ENCODE assay signal across 1 cellular context in genomic region chr2:25362049-25362563, GRCh38.
A peak's percentile ranks its signal among the peaks of the same experiment; 100 is the strongest.
TF ChIP-seq lines count a peak whose summit lies in the region.

No MANE protein-coding gene starts in this region.

TF ChIP-seq in HepG2, 621 proteins besides CTCF, POLR2A, EP300 and RAD21 (continued from another document and continues in another):
- TF ChIP-seq JUNB (CRISPR knock-in tag; IDR thresholded peaks at IDR 0.05; ENCODE audit: borderline replicate concordance) (no peak), ZNF329 (CRISPR knock-in tag; IDR thresholded peaks at IDR 0.05; ENCODE audit: low read depth) (no peak), MLXIP (CRISPR knock-in tag; IDR thresholded peaks at IDR 0.05; ENCODE audit: borderline replicate concordance) (no peak), CSRNP2 (CRISPR knock-in tag; conservative IDR thresholded peaks at IDR 0.05; ENCODE audit: low read depth) (no peak), ZFX (CRISPR knock-in tag; IDR thresholded peaks at IDR 0.05; ENCODE audit: low read depth) (peak; percentile 43; the same call in 1 of the 2 replicates), NFKBIZ (CRISPR knock-in tag; IDR thresholded peaks at IDR 0.05) (peak; percentile 52; the same call in 1 of the 2 replicates), SIX4 (CRISPR knock-in tag; IDR thresholded peaks at IDR 0.05) (no peak), ZNF883 (CRISPR knock-in tag; IDR thresholded peaks at IDR 0.05; ENCODE audit: not compliant biosample characterization) (no peak), ATAD3A (CRISPR knock-in tag; IDR thresholded peaks at IDR 0.05) (no peak), ZNF558 (CRISPR knock-in tag; IDR thresholded peaks at IDR 0.05; ENCODE audit: borderline replicate concordance) (no peak), ZNF670 (CRISPR knock-in tag; IDR thresholded peaks at IDR 0.05; ENCODE audit: borderline replicate concordance) (no peak), ZKSCAN8 (CRISPR knock-in tag; IDR thresholded peaks at IDR 0.05; ENCODE audit: borderline replicate concordance) (peak; percentile 54; the same call in 1 of the 2 replicates), RARA (CRISPR knock-in tag; IDR thresholded peaks at IDR 0.05) (no peak), ISL2 (CRISPR knock-in tag; IDR thresholded peaks at IDR 0.05) (peak; percentile 72), ZNF724P (CRISPR knock-in tag; IDR thresholded peaks at IDR 0.05; ENCODE audit: borderline replicate concordance) (peak; percentile 68; the same call in 1 of the 2 replicates), FOXP1 (IDR thresholded peaks at IDR 0.05) (no peak), FOXP1 (CRISPR knock-in tag; IDR thresholded peaks at IDR 0.05) (0 out of 2 replicates have a peak, but pooled peaks have one; percentile 29), SNAPC4 (CRISPR knock-in tag; IDR thresholded peaks at IDR 0.05) (peak; percentile 77; the same call in 1 of the 2 replicates), ZNF589 (CRISPR knock-in tag; conservative IDR thresholded peaks at IDR 0.05) (no peak), ZNF704 (CRISPR knock-in tag; IDR thresholded peaks at IDR 0.05; ENCODE audit: borderline replicate concordance) (peak; percentile 85; the same call in 1 of the 2 replicates), ZNF44 (CRISPR knock-in tag; IDR thresholded peaks at IDR 0.05) (no peak), ZNF569 (CRISPR knock-in tag; IDR thresholded peaks at IDR 0.05; ENCODE audit: borderline replicate concordance) (no peak), ZBED4 (CRISPR knock-in tag; IDR thresholded peaks at IDR 0.05; ENCODE audit: borderline replicate concordance) (peak; percentile 87), MTERF4 (CRISPR knock-in tag; IDR thresholded peaks at IDR 0.05) (no peak), ZNF773 (CRISPR knock-in tag; IDR thresholded peaks at IDR 0.05; ENCODE audit: borderline replicate concordance) (no peak; the same call in 1 of the 2 replicates), ZNF782 (CRISPR knock-in tag; IDR thresholded peaks at IDR 0.05; ENCODE audit: borderline replicate concordance) (0 out of 2 replicates have a peak, but pooled peaks have one; percentile 81), AKAP8 (CRISPR knock-in tag; IDR thresholded peaks at IDR 0.05) (peak; percentile 68; the same call in 1 of the 2 replicates), ZNF691 (CRISPR knock-in tag; IDR thresholded peaks at IDR 0.05; ENCODE audit: borderline replicate concordance, low read depth) (0 out of 2 replicates have a peak, but pooled peaks have one; percentile 24), ADNP (CRISPR knock-in tag; IDR thresholded peaks at IDR 0.05) (no peak; the same call in 1 of the 2 replicates), CHCHD3 (CRISPR knock-in tag; IDR thresholded peaks at IDR 0.05) (no peak), ZFP41 (CRISPR knock-in tag; IDR thresholded peaks at IDR 0.05; ENCODE audit: borderline replicate concordance) (no peak), YY1 (IDR thresholded peaks at IDR 0.05; ENCODE audit: insufficient read depth, insufficient replicate concordance, low read depth, low read length) (peak; percentile 74), CEBPG (CRISPR knock-in tag; IDR thresholded peaks at IDR 0.05) (peak; percentile 44), SIN3B (IDR thresholded peaks at IDR 0.05; ENCODE audit: low read length) (no peak), ELF1 (CRISPR knock-in tag; IDR thresholded peaks at IDR 0.05) (peak; percentile 73), FOXP4 (CRISPR knock-in tag; IDR thresholded peaks at IDR 0.05) (peak; percentile 48), ZNF737 (CRISPR knock-in tag; IDR thresholded peaks at IDR 0.05; ENCODE audit: borderline replicate concordance) (no peak), E2F2 (CRISPR knock-in tag; IDR thresholded peaks at IDR 0.05; ENCODE audit: borderline replicate concordance) (no peak)
